1 cellular context compared by ENCODE assay signal in genomic region chr16:10597184-10597583, GRCh38.
A peak's percentile ranks its signal among the peaks of the same experiment; 100 is the strongest.
TF ChIP-seq lines count a peak whose summit lies in the region.

No MANE protein-coding gene starts in this region.

TF ChIP-seq in HEK293, 187 proteins besides CTCF, POLR2A, EP300 and RAD21:
- TF ChIP-seq, protein P1, sequence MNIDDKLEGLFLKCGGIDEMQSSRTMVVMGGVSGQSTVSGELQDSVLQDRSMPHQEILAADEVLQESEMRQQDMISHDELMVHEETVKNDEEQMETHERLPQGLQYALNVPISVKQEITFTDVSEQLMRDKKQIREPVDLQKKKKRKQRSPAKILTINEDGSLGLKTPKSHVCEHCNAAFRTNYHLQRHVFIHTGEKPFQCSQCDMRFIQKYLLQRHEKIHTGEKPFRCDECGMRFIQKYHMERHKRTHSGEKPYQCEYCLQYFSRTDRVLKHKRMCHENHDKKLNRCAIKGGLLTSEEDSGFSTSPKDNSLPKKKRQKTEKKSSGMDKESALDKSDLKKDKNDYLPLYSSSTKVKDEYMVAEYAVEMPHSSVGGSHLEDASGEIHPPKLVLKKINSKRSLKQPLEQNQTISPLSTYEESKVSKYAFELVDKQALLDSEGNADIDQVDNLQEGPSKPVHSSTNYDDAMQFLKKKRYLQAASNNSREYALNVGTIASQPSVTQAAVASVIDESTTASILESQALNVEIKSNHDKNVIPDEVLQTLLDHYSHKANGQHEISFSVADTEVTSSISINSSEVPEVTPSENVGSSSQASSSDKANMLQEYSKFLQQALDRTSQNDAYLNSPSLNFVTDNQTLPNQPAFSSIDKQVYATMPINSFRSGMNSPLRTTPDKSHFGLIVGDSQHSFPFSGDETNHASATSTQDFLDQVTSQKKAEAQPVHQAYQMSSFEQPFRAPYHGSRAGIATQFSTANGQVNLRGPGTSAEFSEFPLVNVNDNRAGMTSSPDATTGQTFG (tag by site-specific recombination; IDR thresholded peaks at IDR 0.05; ENCODE audit: borderline replicate concordance) = no peak
- TF ChIP-seq ZNF623 (tag by site-specific recombination; IDR thresholded peaks at IDR 0.05) = peak; percentile 88
